Comparison of ENCODE assay signal across 1 cellular context in the genomic region with DNA sequence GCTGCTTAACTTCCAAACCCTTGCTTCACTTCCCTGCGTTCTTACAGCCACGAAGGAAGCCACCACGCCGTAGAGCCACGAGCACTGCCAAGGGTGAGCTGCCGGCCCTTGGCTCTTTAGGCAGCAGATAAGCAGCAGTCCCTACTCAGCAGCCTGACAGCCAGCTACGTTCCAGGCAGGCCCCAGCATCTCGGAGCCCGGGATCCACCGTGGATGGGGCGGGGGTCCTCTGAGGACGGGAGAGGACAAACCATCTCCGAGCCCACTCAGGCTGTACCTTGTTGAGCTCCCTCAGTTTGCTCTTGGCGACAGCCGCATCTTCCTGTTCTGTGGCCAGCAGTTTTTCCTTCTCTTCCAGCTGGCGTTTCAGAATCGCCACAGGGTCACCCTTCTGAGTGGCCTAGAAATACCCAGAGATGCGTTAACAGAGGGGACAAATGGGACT.
TF ChIP-seq lines count a peak whose summit lies in the region.

No MANE protein-coding gene starts in this region.

TF ChIP-seq in HepG2, 621 proteins besides CTCF, POLR2A, EP300 and RAD21 (continues in another document):
- TF ChIP-seq TOPORS (CRISPR knock-in tag; IDR thresholded peaks at IDR 0.05) (no peak), ZNF615 (CRISPR knock-in tag; IDR thresholded peaks at IDR 0.05; ENCODE audit: borderline replicate concordance) (no peak), SRY (CRISPR knock-in tag; IDR thresholded peaks at IDR 0.05) (no peak), FOXC1 (CRISPR knock-in tag; IDR thresholded peaks at IDR 0.05; ENCODE audit: borderline replicate concordance) (no peak), JUND (CRISPR knock-in tag; IDR thresholded peaks at IDR 0.05) (no peak), ZNF564 (CRISPR knock-in tag; IDR thresholded peaks at IDR 0.05) (no peak), ZNF776 (CRISPR knock-in tag; IDR thresholded peaks at IDR 0.05) (peak; percentile 51; the same call in 1 of the 2 replicates), CCAR2 (optimal IDR thresholded peaks at IDR 0.05; ENCODE audit: low read depth, low read length) (no peak), NCOA5 (CRISPR knock-in tag; IDR thresholded peaks at IDR 0.05) (no peak), TCF7 (IDR thresholded peaks at IDR 0.05; ENCODE audit: low read depth) (no peak), ZBTB8A (CRISPR knock-in tag; IDR thresholded peaks at IDR 0.05; ENCODE audit: borderline replicate concordance, low read depth) (no peak), ZNF460 (CRISPR knock-in tag; IDR thresholded peaks at IDR 0.05; ENCODE audit: borderline replicate concordance) (no peak), ETV6 (CRISPR knock-in tag; conservative IDR thresholded peaks at IDR 0.05) (no peak), ZNF737 (CRISPR knock-in tag; IDR thresholded peaks at IDR 0.05; ENCODE audit: borderline replicate concordance) (no peak), HOXD1 (CRISPR knock-in tag; IDR thresholded peaks at IDR 0.05) (no peak), NFYC (CRISPR knock-in tag; IDR thresholded peaks at IDR 0.05) (no peak), ZNF891 (CRISPR knock-in tag; IDR thresholded peaks at IDR 0.05) (no peak), GTF2F1 (IDR thresholded peaks at IDR 0.05; ENCODE audit: low read length) (no peak), EEA1 (CRISPR knock-in tag; IDR thresholded peaks at IDR 0.05; ENCODE audit: borderline replicate concordance) (no peak), ZBTB42 (CRISPR knock-in tag; IDR thresholded peaks at IDR 0.05) (no peak), MED1 (CRISPR knock-in tag; IDR thresholded peaks at IDR 0.05) (no peak), RNF2 (conservative IDR thresholded peaks at IDR 0.05; ENCODE audit: low read depth) (no peak), KAT8 (CRISPR knock-in tag; IDR thresholded peaks at IDR 0.05) (no peak), ZNF572 (CRISPR knock-in tag; IDR thresholded peaks at IDR 0.05) (no peak)
- TF ChIP-seq, protein P1, sequence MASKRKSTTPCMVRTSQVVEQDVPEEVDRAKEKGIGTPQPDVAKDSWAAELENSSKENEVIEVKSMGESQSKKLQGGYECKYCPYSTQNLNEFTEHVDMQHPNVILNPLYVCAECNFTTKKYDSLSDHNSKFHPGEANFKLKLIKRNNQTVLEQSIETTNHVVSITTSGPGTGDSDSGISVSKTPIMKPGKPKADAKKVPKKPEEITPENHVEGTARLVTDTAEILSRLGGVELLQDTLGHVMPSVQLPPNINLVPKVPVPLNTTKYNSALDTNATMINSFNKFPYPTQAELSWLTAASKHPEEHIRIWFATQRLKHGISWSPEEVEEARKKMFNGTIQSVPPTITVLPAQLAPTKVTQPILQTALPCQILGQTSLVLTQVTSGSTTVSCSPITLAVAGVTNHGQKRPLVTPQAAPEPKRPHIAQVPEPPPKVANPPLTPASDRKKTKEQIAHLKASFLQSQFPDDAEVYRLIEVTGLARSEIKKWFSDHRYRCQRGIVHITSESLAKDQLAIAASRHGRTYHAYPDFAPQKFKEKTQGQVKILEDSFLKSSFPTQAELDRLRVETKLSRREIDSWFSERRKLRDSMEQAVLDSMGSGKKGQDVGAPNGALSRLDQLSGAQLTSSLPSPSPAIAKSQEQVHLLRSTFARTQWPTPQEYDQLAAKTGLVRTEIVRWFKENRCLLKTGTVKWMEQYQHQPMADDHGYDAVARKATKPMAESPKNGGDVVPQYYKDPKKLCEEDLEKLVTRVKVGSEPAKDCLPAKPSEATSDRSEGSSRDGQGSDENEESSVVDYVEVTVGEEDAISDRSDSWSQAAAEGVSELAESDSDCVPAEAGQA (IDR thresholded peaks at IDR 0.05; ENCODE audit: low read depth): no peak
- TF ChIP-seq, protein P1 (CRISPR knock-in tag; IDR thresholded peaks at IDR 0.05; ENCODE audit: borderline replicate concordance): no peak
- TF ChIP-seq, protein P2, sequence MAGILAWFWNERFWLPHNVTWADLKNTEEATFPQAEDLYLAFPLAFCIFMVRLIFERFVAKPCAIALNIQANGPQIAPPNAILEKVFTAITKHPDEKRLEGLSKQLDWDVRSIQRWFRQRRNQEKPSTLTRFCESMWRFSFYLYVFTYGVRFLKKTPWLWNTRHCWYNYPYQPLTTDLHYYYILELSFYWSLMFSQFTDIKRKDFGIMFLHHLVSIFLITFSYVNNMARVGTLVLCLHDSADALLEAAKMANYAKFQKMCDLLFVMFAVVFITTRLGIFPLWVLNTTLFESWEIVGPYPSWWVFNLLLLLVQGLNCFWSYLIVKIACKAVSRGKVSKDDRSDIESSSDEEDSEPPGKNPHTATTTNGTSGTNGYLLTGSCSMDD (CRISPR knock-in tag; IDR thresholded peaks at IDR 0.05): no peak
- TF ChIP-seq, protein P3, sequence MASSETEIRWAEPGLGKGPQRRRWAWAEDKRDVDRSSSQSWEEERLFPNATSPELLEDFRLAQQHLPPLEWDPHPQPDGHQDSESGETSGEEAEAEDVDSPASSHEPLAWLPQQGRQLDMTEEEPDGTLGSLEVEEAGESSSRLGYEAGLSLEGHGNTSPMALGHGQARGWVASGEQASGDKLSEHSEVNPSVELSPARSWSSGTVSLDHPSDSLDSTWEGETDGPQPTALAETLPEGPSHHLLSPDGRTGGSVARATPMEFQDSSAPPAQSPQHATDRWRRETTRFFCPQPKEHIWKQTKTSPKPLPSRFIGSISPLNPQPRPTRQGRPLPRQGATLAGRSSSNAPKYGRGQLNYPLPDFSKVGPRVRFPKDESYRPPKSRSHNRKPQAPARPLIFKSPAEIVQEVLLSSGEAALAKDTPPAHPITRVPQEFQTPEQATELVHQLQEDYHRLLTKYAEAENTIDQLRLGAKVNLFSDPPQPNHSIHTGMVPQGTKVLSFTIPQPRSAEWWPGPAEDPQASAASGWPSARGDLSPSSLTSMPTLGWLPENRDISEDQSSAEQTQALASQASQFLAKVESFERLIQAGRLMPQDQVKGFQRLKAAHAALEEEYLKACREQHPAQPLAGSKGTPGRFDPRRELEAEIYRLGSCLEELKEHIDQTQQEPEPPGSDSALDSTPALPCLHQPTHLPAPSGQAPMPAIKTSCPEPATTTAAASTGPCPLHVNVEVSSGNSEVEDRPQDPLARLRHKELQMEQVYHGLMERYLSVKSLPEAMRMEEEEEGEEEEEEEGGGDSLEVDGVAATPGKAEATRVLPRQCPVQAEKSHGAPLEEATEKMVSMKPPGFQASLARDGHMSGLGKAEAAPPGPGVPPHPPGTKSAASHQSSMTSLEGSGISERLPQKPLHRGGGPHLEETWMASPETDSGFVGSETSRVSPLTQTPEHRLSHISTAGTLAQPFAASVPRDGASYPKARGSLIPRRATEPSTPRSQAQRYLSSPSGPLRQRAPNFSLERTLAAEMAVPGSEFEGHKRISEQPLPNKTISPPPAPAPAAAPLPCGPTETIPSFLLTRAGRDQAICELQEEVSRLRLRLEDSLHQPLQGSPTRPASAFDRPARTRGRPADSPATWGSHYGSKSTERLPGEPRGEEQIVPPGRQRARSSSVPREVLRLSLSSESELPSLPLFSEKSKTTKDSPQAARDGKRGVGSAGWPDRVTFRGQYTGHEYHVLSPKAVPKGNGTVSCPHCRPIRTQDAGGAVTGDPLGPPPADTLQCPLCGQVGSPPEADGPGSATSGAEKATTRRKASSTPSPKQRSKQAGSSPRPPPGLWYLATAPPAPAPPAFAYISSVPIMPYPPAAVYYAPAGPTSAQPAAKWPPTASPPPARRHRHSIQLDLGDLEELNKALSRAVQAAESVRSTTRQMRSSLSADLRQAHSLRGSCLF (CRISPR knock-in tag; IDR thresholded peaks at IDR 0.05; ENCODE audit: borderline replicate concordance): no peak
- TF ChIP-seq, protein P4, sequence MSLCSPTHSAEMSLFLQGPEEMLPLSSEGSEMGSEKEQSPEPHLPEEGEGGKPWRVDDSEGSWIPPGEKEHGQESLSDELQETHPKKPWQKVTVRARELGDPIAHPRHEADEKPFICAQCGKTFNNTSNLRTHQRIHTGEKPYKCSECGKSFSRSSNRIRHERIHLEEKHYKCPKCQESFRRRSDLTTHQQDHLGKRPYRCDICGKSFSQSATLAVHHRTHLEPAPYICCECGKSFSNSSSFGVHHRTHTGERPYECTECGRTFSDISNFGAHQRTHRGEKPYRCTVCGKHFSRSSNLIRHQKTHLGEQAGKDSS (CRISPR knock-in tag; IDR thresholded peaks at IDR 0.05; ENCODE audit: borderline replicate concordance, low read depth): 0 out of 2 replicates have a peak, but pooled peaks have one; percentile 37
- TF ChIP-seq, protein P5, sequence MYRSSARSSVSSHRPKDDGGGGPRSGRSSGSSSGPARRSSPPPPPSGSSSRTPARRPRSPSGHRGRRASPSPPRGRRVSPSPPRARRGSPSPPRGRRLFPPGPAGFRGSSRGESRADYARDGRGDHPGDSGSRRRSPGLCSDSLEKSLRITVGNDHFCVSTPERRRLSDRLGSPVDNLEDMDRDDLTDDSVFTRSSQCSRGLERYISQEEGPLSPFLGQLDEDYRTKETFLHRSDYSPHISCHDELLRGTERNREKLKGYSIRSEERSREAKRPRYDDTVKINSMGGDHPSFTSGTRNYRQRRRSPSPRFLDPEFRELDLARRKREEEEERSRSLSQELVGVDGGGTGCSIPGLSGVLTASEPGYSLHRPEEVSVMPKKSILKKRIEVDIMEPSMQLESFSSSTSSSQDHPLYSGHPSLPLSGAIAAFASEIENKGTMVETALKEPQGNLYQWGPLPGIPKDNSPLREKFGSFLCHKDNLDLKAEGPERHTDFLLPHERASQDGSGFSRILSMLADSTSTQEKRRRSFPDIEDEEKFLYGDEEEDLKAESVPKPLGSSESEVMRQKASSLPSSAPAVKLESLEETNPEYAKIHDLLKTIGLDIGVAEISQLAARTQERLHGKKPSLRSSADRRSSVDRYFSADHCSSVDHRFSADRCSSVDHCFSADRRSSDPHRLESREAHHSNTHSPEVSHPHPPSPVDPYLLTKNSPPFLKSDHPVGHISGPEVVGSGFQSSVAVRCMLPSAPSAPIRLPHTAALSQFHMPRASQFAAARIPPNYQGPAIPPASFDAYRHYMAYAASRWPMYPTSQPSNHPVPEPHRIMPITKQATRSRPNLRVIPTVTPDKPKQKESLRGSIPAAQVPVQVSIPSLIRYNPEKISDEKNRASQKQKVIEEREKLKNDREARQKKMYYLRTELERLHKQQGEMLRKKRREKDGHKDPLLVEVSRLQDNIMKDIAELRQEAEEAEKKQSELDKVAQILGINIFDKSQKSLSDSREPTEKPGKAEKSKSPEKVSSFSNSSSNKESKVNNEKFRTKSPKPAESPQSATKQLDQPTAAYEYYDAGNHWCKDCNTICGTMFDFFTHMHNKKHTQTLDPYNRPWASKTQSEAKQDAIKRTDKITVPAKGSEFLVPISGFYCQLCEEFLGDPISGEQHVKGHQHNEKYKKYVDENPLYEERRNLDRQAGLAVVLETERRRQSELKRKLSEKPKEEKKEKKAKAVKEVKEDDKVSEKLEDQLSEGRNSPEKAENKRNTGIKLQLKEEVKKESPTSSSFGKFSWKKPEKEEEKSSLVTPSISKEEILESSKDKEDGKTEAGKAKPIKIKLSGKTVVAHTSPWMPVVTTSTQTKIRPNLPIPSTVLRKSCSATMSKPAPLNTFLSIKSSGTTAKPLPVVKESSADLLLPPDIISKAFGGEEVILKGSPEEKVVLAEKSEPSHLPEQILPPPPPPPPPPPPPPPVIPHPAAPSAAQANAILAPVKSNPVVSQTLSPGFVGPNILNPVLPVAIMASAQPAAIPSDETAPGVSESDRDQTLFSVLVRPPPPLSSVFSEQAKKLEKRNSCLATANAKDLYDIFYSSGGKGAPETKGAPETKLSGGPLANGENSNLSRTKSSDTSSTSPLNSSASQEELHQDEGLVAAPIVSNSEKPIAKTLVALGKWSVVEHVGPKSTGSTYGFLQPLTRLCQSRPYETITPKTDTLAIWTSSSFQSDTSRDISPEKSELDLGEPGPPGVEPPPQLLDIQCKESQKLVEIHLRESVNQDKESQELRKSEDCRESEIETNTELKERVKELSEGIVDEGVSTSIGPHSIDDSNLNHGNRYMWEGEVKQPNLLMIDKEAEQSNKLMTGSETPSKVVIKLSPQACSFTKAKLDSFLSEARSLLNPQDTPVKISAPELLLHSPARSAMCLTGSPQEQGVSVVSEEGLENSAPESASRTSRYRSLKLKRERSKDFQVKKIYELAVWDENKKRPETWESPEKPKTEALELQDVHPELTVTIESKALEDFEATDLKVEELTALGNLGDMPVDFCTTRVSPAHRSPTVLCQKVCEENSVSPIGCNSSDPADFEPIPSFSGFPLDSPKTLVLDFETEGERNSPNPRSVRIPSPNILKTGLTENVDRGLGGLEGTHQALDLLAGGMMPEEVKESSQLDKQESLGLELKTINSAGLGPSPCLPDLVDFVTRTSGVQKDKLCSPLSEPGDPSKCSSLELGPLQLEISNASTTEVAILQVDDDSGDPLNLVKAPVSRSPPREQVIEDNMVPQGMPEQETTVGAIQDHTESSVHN (CRISPR knock-in tag; IDR thresholded peaks at IDR 0.05): 0 out of 2 replicates have a peak, but pooled peaks have one; percentile 20
- TF ChIP-seq, protein P6, sequence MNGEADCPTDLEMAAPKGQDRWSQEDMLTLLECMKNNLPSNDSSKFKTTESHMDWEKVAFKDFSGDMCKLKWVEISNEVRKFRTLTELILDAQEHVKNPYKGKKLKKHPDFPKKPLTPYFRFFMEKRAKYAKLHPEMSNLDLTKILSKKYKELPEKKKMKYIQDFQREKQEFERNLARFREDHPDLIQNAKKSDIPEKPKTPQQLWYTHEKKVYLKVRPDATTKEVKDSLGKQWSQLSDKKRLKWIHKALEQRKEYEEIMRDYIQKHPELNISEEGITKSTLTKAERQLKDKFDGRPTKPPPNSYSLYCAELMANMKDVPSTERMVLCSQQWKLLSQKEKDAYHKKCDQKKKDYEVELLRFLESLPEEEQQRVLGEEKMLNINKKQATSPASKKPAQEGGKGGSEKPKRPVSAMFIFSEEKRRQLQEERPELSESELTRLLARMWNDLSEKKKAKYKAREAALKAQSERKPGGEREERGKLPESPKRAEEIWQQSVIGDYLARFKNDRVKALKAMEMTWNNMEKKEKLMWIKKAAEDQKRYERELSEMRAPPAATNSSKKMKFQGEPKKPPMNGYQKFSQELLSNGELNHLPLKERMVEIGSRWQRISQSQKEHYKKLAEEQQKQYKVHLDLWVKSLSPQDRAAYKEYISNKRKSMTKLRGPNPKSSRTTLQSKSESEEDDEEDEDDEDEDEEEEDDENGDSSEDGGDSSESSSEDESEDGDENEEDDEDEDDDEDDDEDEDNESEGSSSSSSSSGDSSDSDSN (CRISPR knock-in tag; IDR thresholded peaks at IDR 0.05): no peak
- TF ChIP-seq, protein P7, sequence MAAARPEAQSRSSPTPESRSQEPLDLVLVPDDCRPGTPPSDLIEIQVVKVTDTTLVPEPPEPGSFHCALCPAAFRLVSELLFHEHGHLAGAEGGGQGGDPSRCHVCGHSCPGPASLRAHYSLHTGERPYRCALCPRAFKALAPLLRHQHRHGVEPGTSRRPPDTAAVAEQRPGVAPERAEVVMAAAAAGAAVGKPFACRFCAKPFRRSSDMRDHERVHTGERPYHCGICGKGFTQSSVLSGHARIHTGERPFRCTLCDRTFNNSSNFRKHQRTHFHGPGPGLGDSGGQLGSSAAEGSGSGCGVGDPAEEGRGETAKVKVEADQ (CRISPR knock-in tag; IDR thresholded peaks at IDR 0.05; ENCODE audit: borderline replicate concordance): no peak
